Comparison of ENCODE assay signal across 14 cellular contexts in genomic region chr13:91774397-91774796, GRCh38.
DNase-seq lines count a peak whose midpoint lies in the region; ATAC-seq and TF ChIP-seq lines count a peak whose summit lies in the region.
"Had no signal": no experiment of that assay in that cellular context is flagged by ENCODE, and none has a peak within 500 bp of the region (broad histone marks: within the 10 kb centered on the region; RNA-seq: fewer than 3 reads in every experiment).

No MANE protein-coding gene starts in this region.

- TF ChIP-seq CTCF in lower lobe of right lung (IDR thresholded peaks at IDR 0.05) (no peak), GM13976 (IDR thresholded peaks at IDR 0.05; ENCODE audit: borderline replicate concordance, control extremely low read depth, extremely low read depth, insufficient read depth, missing control alignments) (no peak)

- ATAC-seq in lower lobe of right lung = peak; percentile 9

- H3K9ac ChIP-seq in HUES64 (ENCODE audit: low read depth, low read length) = no peak overlapping the region

- intact Hi-C loops in lower lobe of right lung (cut with DNase I) = no loop called here

- no peak overlapping the region for H3K4me3 ChIP-seq in HUES64 (ENCODE audit: low read length)
- no peak overlapping the region for H3K4me3 ChIP-seq in lower lobe of right lung
- H3K4me3 ChIP-seq: HAP-1 had no signal

- DNase-seq in lower lobe of right lung (no peak), GM13976 (ENCODE audit: low spot score) (no peak), foreskin melanocyte (no peak)
- no peak for DNase-seq in activated CD8-positive, alpha-beta memory T cell treated with anti-CD3 and anti-CD28 coated beads for 24 hours
- DNase-seq: C1 segment of cervical spinal cord; Calu3; CD4-positive, alpha-beta T cell; DMS 273 treated with DMSO at 0.1 percent for 48 hours; GOT3; IMR-90 had no signal

- H3K4me1 ChIP-seq in HUES64 (ENCODE audit: insufficient read depth, low read length) (peaks cover 18% of the 10 kb centered on the region), lower lobe of right lung (no peaks in the 10 kb centered on the region)
- H3K4me1 ChIP-seq: HAP-1 had no signal

- H3K27me3 ChIP-seq in HUES64 (ENCODE audit: insufficient read depth, low read length) (no peaks in the 10 kb centered on the region), lower lobe of right lung (ENCODE audit: low read depth) (no peaks in the 10 kb centered on the region)

- no peaks in the 10 kb centered on the region for H3K36me3 ChIP-seq in HUES64 (ENCODE audit: insufficient read depth, low read length)
- no peaks in the 10 kb centered on the region for H3K36me3 ChIP-seq in lower lobe of right lung
- H3K36me3 ChIP-seq: HAP-1 had no signal

- H3K27ac ChIP-seq in HUES64 (ENCODE audit: low read depth, low read length) (peak overlapping the region; percentile 66; the same call in 1 of the 2 replicates), cingulate gyrus (ENCODE audit: low read depth, low read length) (peak overlapping the region; percentile 5), lower lobe of right lung (no peak overlapping the region), temporal lobe (ENCODE audit: low read depth, low read length) (peak overlapping the region; percentile 38)

- 97% methylated on average over 2 of the region's 3 CpGs for WGBS in HUES64

- in situ Hi-C loops in GM13976 (cut with MboI; ENCODE audit: low sequenced_read_pairs, unreplicated experiment) = no loop called here

- H3K9me3 ChIP-seq in HUES64 (ENCODE audit: insufficient read depth, low read depth, low read length) (no peaks in the 10 kb centered on the region), lower lobe of right lung (no peaks in the 10 kb centered on the region)
- H3K9me3 ChIP-seq: HAP-1 had no signal
